In genomic region chr17:81641825-81642489, GRCh38 we compare ENCODE assay signal across 15 cellular contexts. TPM values are rescaled to one million over a fixed set of nuclear protein-coding genes. Genes with fewer than 3 reads are reported as not detected.
DNase-seq lines count a peak whose midpoint lies in the region; ATAC-seq and TF ChIP-seq lines count a peak whose summit lies in the region.
"Had no signal": no experiment of that assay in that cellular context is flagged by ENCODE, and none has a peak within 500 bp of the region (broad histone marks: within the 10 kb centered on the region; RNA-seq: fewer than 3 reads in every experiment).

No MANE protein-coding gene starts in this region.

- H2AFZ ChIP-seq in osteoblast (ENCODE audit: low read length), result peak overlapping the region; percentile 86

- H3K9me3 ChIP-seq in osteoblast (ENCODE audit: low read depth, low read length), result no peaks in the 10 kb centered on the region
- H3K9me3 ChIP-seq: right lobe of liver had no signal

- H3K4me1 ChIP-seq in osteoblast (ENCODE audit: insufficient read depth, low read length), result peaks cover 15% of the 10 kb centered on the region

- H3K27ac ChIP-seq in osteoblast (ENCODE audit: low read depth, low read length), result peak overlapping the region; percentile 67
- H3K27ac ChIP-seq: right lobe of liver had no signal

- H3K36me3 ChIP-seq in osteoblast (ENCODE audit: insufficient read depth, low read length), result no peaks in the 10 kb centered on the region
- H3K36me3 ChIP-seq: right lobe of liver had no signal

- H4K20me1 ChIP-seq in osteoblast (ENCODE audit: insufficient read depth, low read length), result no peaks in the 10 kb centered on the region

- ATAC-seq in stimulated activated naive CD8-positive, alpha-beta T cell treated with anti-CD3 and anti-CD28 coated beads, Interleukin-15, Interleukin-2, amounts not matched to agents 100 U/mL and 50 U/mL, for 24 hours, result no peak

- peak overlapping the region; percentile 45 for H3K4me3 ChIP-seq in osteoblast (ENCODE audit: insufficient read depth, low read length)
- H3K4me3 ChIP-seq: right lobe of liver had no signal

- DNase-seq in GM03348 (ENCODE audit: low spot score) (peak; percentile 92), RKO (ENCODE audit: low spot score) (peak; percentile 50), epidermal melanocyte (ENCODE audit: insufficient read length, low spot score) (peak; percentile 98), osteoblast (ENCODE audit: insufficient read length, low spot score, missing footprints) (peak; percentile 100), kidney glomerular epithelial cell (lab: John Stamatoyannopoulos, UW) (no peak), GM10266 (ENCODE audit: extremely low spot score) (no peak)
- DNase-seq in activated CD4-positive, alpha-beta T cell treated with anti-CD3 and anti-CD28 coated beads, Interleukin-2, amount 50 U/mL, for 48 hours, result no peak
- DNase-seq in stimulated activated naive CD8-positive, alpha-beta T cell treated with anti-CD3 and anti-CD28 coated beads, Interleukin-15, Interleukin-2, amounts not matched to agents 100 U/mL and 50 U/mL, for 24 hours, result no peak
- DNase-seq: activated CD4-positive, alpha-beta T cell treated with anti-CD3 and anti-CD28 coated beads for 48 hours; activated naive CD4-positive, alpha-beta T cell; dermis blood vessel endothelial cell; Kasumi-1; NCI-H2171; right lobe of liver had no signal

- H3K79me2 ChIP-seq in osteoblast (ENCODE audit: insufficient read depth, low read length), result no peaks in the 10 kb centered on the region

- peak overlapping the region; percentile 45 for H3K4me2 ChIP-seq in osteoblast (ENCODE audit: insufficient read depth, low read length)

- TF ChIP-seq CTCF in osteoblast (IDR thresholded peaks at IDR 0.05; ENCODE audit: extremely low read depth, low read depth, low read length) (no peak), GM10266 (IDR thresholded peaks at IDR 0.05; ENCODE audit: control insufficient read depth, insufficient read depth, low read depth, missing control alignments) (no peak)

- peaks cover 2% of the 10 kb centered on the region for H3K27me3 ChIP-seq in osteoblast (ENCODE audit: insufficient read depth, low read length)
- H3K27me3 ChIP-seq: right lobe of liver had no signal

RNA-seq across cellular contexts. Expression of gene TSPAN10, which starts 5.0 kb away (rescaled TPM):
- total RNA-seq in osteoblast, result 2.9 and 11.5 TPM in 2 replicates

RNA-seq across cellular contexts. Expression of gene NPLOC4, which starts 5.0 kb away (rescaled TPM):
- total RNA-seq in osteoblast, result 97.8 and 118 TPM in 2 replicates

RNA-seq across cellular contexts. Expression of gene PDE6G, which starts 14.4 kb away (rescaled TPM):
- total RNA-seq in osteoblast, result not detected in 2 replicates
- total RNA-seq: urinary bladder had no signal

RNA-seq across cellular contexts. Expression of gene OXLD1, which starts 24.4 kb away (rescaled TPM):
- 21.0 and 21.5 TPM in 2 replicates for total RNA-seq in osteoblast

RNA-seq across cellular contexts. Expression of gene CCDC137, which starts 24.6 kb away (rescaled TPM):
- total RNA-seq in osteoblast, result 4.7 and 5.6 TPM in 2 replicates

Comparison
In these comparisons a context has a peak if more than half of its experiments do, and no peak if none do; other contexts are left out.
1. DNase-seq: peak in GM03348 (single experiment), RKO (single experiment), epidermal melanocyte (single experiment) and osteoblast (single experiment); none in activated CD4-positive, alpha-beta T cell treated with anti-CD3 and anti-CD28 coated beads, Interleukin-2, amount 50 U/mL, for 48 hours (0 of 2), kidney glomerular epithelial cell (single experiment), stimulated activated naive CD8-positive, alpha-beta T cell treated with anti-CD3 and anti-CD28 coated beads, Interleukin-15, Interleukin-2, amounts not matched to agents 100 U/mL and 50 U/mL, for 24 hours (single experiment) and GM10266 (single experiment).